Comparison of ENCODE assay signal across 22 cellular contexts in the genomic region with DNA sequence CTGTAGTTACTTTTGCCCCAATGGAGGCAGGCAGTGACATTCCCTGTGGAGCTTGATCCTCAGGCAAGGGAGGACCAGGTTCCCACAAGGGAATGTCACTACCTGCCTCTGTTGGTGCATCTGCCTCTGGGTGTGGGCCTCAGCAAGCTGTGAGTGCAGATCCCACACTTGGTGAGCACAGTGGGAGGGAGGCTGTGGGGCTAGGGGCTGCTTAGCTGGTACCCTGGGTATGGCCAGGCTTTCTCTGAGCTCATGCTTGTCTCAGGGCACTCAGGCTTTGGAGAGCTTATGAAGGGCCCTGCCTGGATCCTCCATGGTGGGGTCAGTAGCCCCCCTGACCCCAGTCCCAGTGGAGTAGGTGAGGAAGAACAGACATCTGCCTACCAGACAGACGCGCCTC. TPM values are rescaled to one million over a fixed set of nuclear protein-coding genes. Genes with fewer than 3 reads are reported as not detected.
DNase-seq lines count a peak whose midpoint lies in the region; ATAC-seq and TF ChIP-seq lines count a peak whose summit lies in the region.
"Had no signal": no experiment of that assay in that cellular context is flagged by ENCODE, and none has a peak within 500 bp of the region (broad histone marks: within the 10 kb centered on the region; RNA-seq: fewer than 3 reads in every experiment).

No MANE protein-coding gene starts in this region.

- H3K4me3 Mint-ChIP-seq in osteocyte (ENCODE audit: unreplicated experiment) = no peak overlapping the region
- H3K4me3 Mint-ChIP-seq: CD4-positive, CD25-positive, alpha-beta regulatory T cell; CD8-positive, alpha-beta memory T cell had no signal

- no peaks in the 10 kb centered on the region for H3K27me3 ChIP-seq in Panc1 (ENCODE audit: control insufficient read depth, insufficient read depth, low read length)

- H3K4me1 Mint-ChIP-seq in osteocyte (ENCODE audit: unreplicated experiment) = peaks cover 36% of the 10 kb centered on the region
- H3K4me1 Mint-ChIP-seq: CD4-positive, CD25-positive, alpha-beta regulatory T cell; CD8-positive, alpha-beta memory T cell; IgD-negative memory B cell had no signal

- ATAC-seq in Panc1 (no peak), HG02852 (IDR thresholded peaks at IDR 0.05; ENCODE audit: unreplicated experiment) (no peak), GM19467 (IDR thresholded peaks at IDR 0.05; ENCODE audit: unreplicated experiment) (no peak)
- ATAC-seq: HepG2 had no signal

- no peak overlapping the region for H3K4me3 ChIP-seq in Panc1 (ENCODE audit: low read depth in 2 of 2, low read length in 2 of 2)
- H3K4me3 ChIP-seq: GM23248 had no signal

- peaks cover 52% of the 10 kb centered on the region for H3K4me1 ChIP-seq in Panc1 (ENCODE audit: control insufficient read depth, insufficient read depth, low read length)
- H3K4me1 ChIP-seq: BE2C had no signal

- H3K9me3 ChIP-seq in Panc1 (ENCODE audit: control insufficient read depth, insufficient read depth, low read depth, low read length) = no peaks in the 10 kb centered on the region
- H3K9me3 ChIP-seq: BE2C had no signal

- no peaks in the 10 kb centered on the region for H3K36me3 ChIP-seq in Panc1 (ENCODE audit: control insufficient read depth, insufficient read depth, low read length)
- H3K36me3 ChIP-seq: BE2C had no signal

- peaks cover 13% of the 10 kb centered on the region for H3K9me3 Mint-ChIP-seq in osteocyte (ENCODE audit: unreplicated experiment)
- H3K9me3 Mint-ChIP-seq: CD4-positive, CD25-positive, alpha-beta regulatory T cell; CD8-positive, alpha-beta memory T cell; IgD-negative memory B cell had no signal

- no peak overlapping the region for H3K27ac Mint-ChIP-seq in osteocyte (ENCODE audit: unreplicated experiment)
- H3K27ac Mint-ChIP-seq: CD8-positive, alpha-beta memory T cell had no signal

- no TSS peak for BruUV-seq in Panc1 (replicated peaks; lab: Mats Ljungman, UMichigan)

- H3K27ac ChIP-seq in Panc1 (ENCODE audit: low read length) = peak overlapping the region; percentile 75; the same call in 1 of the 2 replicates
- H3K27ac ChIP-seq: GM23248 had no signal

- H3K27me3 Mint-ChIP-seq in osteocyte (ENCODE audit: unreplicated experiment) = peaks cover 7% of the 10 kb centered on the region

- DNase-seq in Panc1 (ENCODE audit: low read depth, low spot score) (no peak), islet precursor cell (peak; percentile 35), osteocyte (ENCODE audit: extremely low spot score, unreplicated experiment) (peak; percentile 51), ureter (ENCODE audit: low spot score) (peak; percentile 29), activated gamma-delta T cell treated with Interleukin-2 at 50 U/mL for 16 hours (no peak)
- DNase-seq: ACHN; BE2C; C1 segment of cervical spinal cord; CD4-positive, CD25-positive, alpha-beta regulatory T cell; CD8-positive, alpha-beta memory T cell; COR-L47; DMS153; DMS79; GDM1; GM23248; HCEC 1CT; KBM-7 had no signal

- POLR2A ChIA-PET in Panc1 (lab: Charles Lee) = no interaction called here

- no peak for TF ChIP-seq CTCF in Panc1 (IDR thresholded peaks at IDR 0.05)
- TF ChIP-seq CTCF in osteocyte (IDR thresholded peaks at IDR 0.05) = no peak

- intact Hi-C loops in Panc1 (cut with micrococcal nuclease; ENCODE audit: unreplicated experiment) = no loop called here

- CTCF ChIA-PET in Panc1 (lab: Charles Lee) = no interaction called here

- peaks cover 4% of the 10 kb centered on the region for H3K36me3 Mint-ChIP-seq in osteocyte (ENCODE audit: unreplicated experiment)
- H3K36me3 Mint-ChIP-seq: CD4-positive, CD25-positive, alpha-beta regulatory T cell; CD8-positive, alpha-beta memory T cell; IgD-negative memory B cell had no signal

- in situ Hi-C loops in Panc1 (cut with HindIII; ENCODE audit: low pct_unique_long_range_greater_than_20kb, low sequenced_read_pairs) = no loop called here

RNA-seq across cellular contexts. Expression of gene ZNF488, which starts 16.2 kb away (rescaled TPM):
- total RNA-seq in Panc1 (2021; ENCODE audit: unreplicated experiment) (11.8 TPM), osteocyte (0.35 and 0.55 TPM in 2 replicates), ureter (1.8 TPM)
- polyA plus RNA-seq in Panc1 (2012; ENCODE audit: insufficient read length) = 3.8 TPM
- total RNA-seq: CD4-positive, CD25-positive, alpha-beta regulatory T cell; GM23248 had no signal
- polyA plus RNA-seq: CD4-positive, CD25-positive, alpha-beta regulatory T cell; CD8-positive, alpha-beta memory T cell; IgD-negative memory B cell had no signal

RNA-seq across cellular contexts. Expression of gene RBP3, which starts 52.1 kb away (rescaled TPM):
- total RNA-seq in Panc1 (2021; ENCODE audit: unreplicated experiment) (not detected), osteocyte (not detected in 2 replicates), ureter (not detected)
- polyA plus RNA-seq in Panc1 (2012; ENCODE audit: insufficient read length) = not detected
- total RNA-seq: CD4-positive, CD25-positive, alpha-beta regulatory T cell; CD8-positive, alpha-beta memory T cell; Daoy; GM23248; HepG2 had no signal
- polyA plus RNA-seq: CD4-positive, CD25-positive, alpha-beta regulatory T cell; CD8-positive, alpha-beta memory T cell; GM23248; HepG2; IgD-negative memory B cell had no signal

Comparison
In these comparisons a context has a peak if more than half of its experiments do, and no peak if none do; other contexts are left out.
1. DNase-seq: peak in islet precursor cell (single experiment), osteocyte (single experiment) and ureter (single experiment); none in Panc1 (single experiment) and activated gamma-delta T cell treated with Interleukin-2 at 50 U/mL for 16 hours (single experiment).